In genomic region chr9:119453980-119454379, GRCh38 we compare ENCODE assay signal across 1 cellular context.
TF ChIP-seq lines count a peak whose summit lies in the region.

No MANE protein-coding gene starts in this region.

TF ChIP-seq in SK-N-SH treated with all-trans-retinoic acid at 6 μM for 48 hours, 23 proteins besides CTCF, POLR2A, EP300 and RAD21 (continued from another document):
- TF ChIP-seq CREB5 (CRISPR knock-in tag; IDR thresholded peaks at IDR 0.05; ENCODE audit: low read depth) = no peak
- TF ChIP-seq TOX (CRISPR knock-in tag; IDR thresholded peaks at IDR 0.05; ENCODE audit: borderline replicate concordance) = no peak
- TF ChIP-seq BACH2 (CRISPR knock-in tag; IDR thresholded peaks at IDR 0.05; ENCODE audit: borderline replicate concordance) = no peak
